Comparison of ENCODE assay signal across 13 cellular contexts in the genomic region with DNA sequence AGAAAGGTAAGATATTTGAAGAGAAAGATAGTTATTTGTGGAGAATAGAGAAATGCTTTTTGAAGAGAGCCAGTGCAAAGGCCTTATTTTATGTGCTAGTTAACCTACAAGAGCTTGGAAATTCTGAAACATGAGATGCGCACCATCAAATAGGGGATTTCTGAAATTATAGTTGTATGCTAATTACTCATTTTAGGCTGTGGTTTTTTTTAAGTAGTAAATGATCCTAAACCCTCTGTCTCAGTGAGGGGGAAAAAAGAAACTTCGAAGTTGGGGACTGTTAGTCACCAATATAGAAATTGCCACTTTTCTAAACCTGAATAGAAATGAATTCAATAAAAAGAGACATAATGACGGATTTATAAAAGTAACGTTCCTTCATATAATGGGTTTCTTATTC.
"Had no signal": no experiment of that assay in that cellular context is flagged by ENCODE, and none has a peak within 500 bp of the region (broad histone marks: within the 10 kb centered on the region; RNA-seq: fewer than 3 reads in every experiment).

No MANE protein-coding gene starts in this region.

- H3K4me2 ChIP-seq: neural progenitor cell had no signal

- H3K36me3 Mint-ChIP-seq: neural progenitor cell, T-cell had no signal

- H3K4me1 Mint-ChIP-seq: central memory CD8-positive, alpha-beta T cell; T-cell had no signal

- H3K27me3 Mint-ChIP-seq: central memory CD8-positive, alpha-beta T cell had no signal

- H3K27ac ChIP-seq: brain microvascular endothelial cell, coronary artery, neural progenitor cell, SK-N-MC, thyroid gland had no signal

- H3K27me3 ChIP-seq: brain microvascular endothelial cell, neural progenitor cell, thyroid gland had no signal

- H3K4me3 ChIP-seq: coronary artery, lung, neural progenitor cell, SK-N-MC, thyroid gland had no signal

- ATAC-seq: esophagus mucosa, left colon, sciatic nerve, T-cell had no signal

- H3K27ac Mint-ChIP-seq: neural progenitor cell, T-cell had no signal

- DNase-seq: activated naive CD4-positive, alpha-beta T cell treated with Interleukin-2 at 50 U/mL for 16 hours; brain microvascular endothelial cell; left colon; midbrain; T-cell; thyroid gland had no signal

- H2AFZ ChIP-seq: neural progenitor cell had no signal

- H3K4me1 ChIP-seq: neural progenitor cell, thyroid gland had no signal

- H3K9me3 Mint-ChIP-seq: central memory CD8-positive, alpha-beta T cell; neural progenitor cell; T-cell had no signal

- H3K36me3 ChIP-seq: brain microvascular endothelial cell, neural progenitor cell, thyroid gland had no signal

- H3K4me3 Mint-ChIP-seq: central memory CD8-positive, alpha-beta T cell; neural progenitor cell; T-cell had no signal
